Comparison of ENCODE assay signal across 17 cellular contexts in genomic region chr3:64104006-64104405, GRCh38.
DNase-seq lines count a peak whose midpoint lies in the region; ATAC-seq and TF ChIP-seq lines count a peak whose summit lies in the region.
"Had no signal": no experiment of that assay in that cellular context is flagged by ENCODE, and none has a peak within 500 bp of the region (broad histone marks: within the 10 kb centered on the region; RNA-seq: fewer than 3 reads in every experiment).

No MANE protein-coding gene starts in this region.

- H3K9me3 Mint-ChIP-seq in chondrocyte (ENCODE audit: low read depth): no peaks in the 10 kb centered on the region
- H3K9me3 Mint-ChIP-seq: IgD-negative memory B cell had no signal

- DNase-seq in OCI-M1 (lab: John Stamatoyannopoulos, UW) (peak; percentile 13), chondrocyte (ENCODE audit: low spot score) (no peak), mucosa of descending colon (peak in 1 of 3 donors; percentile 41), left ventricle myocardium superior (no peak)
- no peak for DNase-seq in activated T-cell treated with anti-CD3 and anti-CD28 coated beads, Interleukin-2, amount 50 U/mL, for 1 hour
- DNase-seq in stimulated activated CD4-positive, alpha-beta T cell treated with anti-CD3 and anti-CD28 coated beads, Interleukin-4, amount 100 ng/mL, for 1 hour: no peak
- DNase-seq: ACHN, AML-193, Kasumi-1, MM.1S, NCI-H1105 treated with DMSO at 0.1 percent for 48 hours, NCI-H187, NCI-H446 treated with DMSO at 0.1 percent for 48 hours had no signal

- peaks cover 35% of the 10 kb centered on the region for H3K4me1 Mint-ChIP-seq in chondrocyte (ENCODE audit: low read depth)
- H3K4me1 Mint-ChIP-seq: CD14-positive monocyte had no signal

- H3K9me3 ChIP-seq in HEK293 (ENCODE audit: control insufficient read depth, insufficient read depth, low read depth, low read length) (no peaks in the 10 kb centered on the region), mucosa of descending colon (no peaks in the 10 kb centered on the region)

- TF ChIP-seq CTCF in HEK293 (tag by site-specific recombination; IDR thresholded peaks at IDR 0.05) (no peak), chondrocyte (IDR thresholded peaks at IDR 0.05) (no peak), mucosa of descending colon (IDR thresholded peaks at IDR 0.05) (no peak)

- H3K4me3 ChIP-seq in HEK293 (ENCODE audit: low read depth, low read length) (no peak overlapping the region), mucosa of descending colon (no peak overlapping the region)

- H3K36me3 ChIP-seq in HEK293 (ENCODE audit: control insufficient read depth in 2 of 2, insufficient read depth in 1 of 2, low read length in 2 of 2): peaks cover 0 to 3% of the 10 kb centered on the region in 2 experiments; a peak in 1 of 3 replicates
- H3K36me3 ChIP-seq in mucosa of descending colon (ENCODE audit: low read depth): no peaks in the 10 kb centered on the region

- intact Hi-C loops in mucosa of descending colon (cut with DNase I, micrococcal nuclease) (no loop called here), left ventricle myocardium superior (cut with micrococcal nuclease) (no loop called here)

- H3K27ac ChIP-seq in HEK293 (ENCODE audit: extremely low read depth, low read depth, low read length): no peak overlapping the region

- ATAC-seq in mucosa of descending colon (peak; percentile 92), left ventricle myocardium superior (no peak), HG02798 (IDR thresholded peaks at IDR 0.05; ENCODE audit: poor library complexity, unreplicated experiment) (no peak)

- POLR2A ChIA-PET in HEK293 (lab: Yijun Ruan, JAX): no interaction called here

- no peak overlapping the region for H3K4me3 Mint-ChIP-seq in chondrocyte (ENCODE audit: unreplicated experiment)
- H3K4me3 Mint-ChIP-seq: CD14-positive monocyte had no signal

- CTCF ChIA-PET in HEK293 (lab: Yijun Ruan, JAX): interaction anchor here (0.7 kb wide), 1 partner anchor 8 kb away, joined by 3 read pairs; no protein-coding TSS in a partner anchor

- peaks cover 18% of the 10 kb centered on the region for H3K36me3 Mint-ChIP-seq in chondrocyte (ENCODE audit: low read depth)
- H3K36me3 Mint-ChIP-seq: CD14-positive monocyte had no signal

- H3K27ac Mint-ChIP-seq in chondrocyte (ENCODE audit: unreplicated experiment): peak overlapping the region; percentile 9
- H3K27ac Mint-ChIP-seq: CD14-positive monocyte, IgD-negative memory B cell had no signal

- H3K27me3 Mint-ChIP-seq in chondrocyte (ENCODE audit: low read depth): no peaks in the 10 kb centered on the region
- H3K27me3 Mint-ChIP-seq: IgD-negative memory B cell had no signal

- H3K4me1 ChIP-seq in HEK293 (ENCODE audit: control insufficient read depth, insufficient read depth, low read length): no peaks in the 10 kb centered on the region
- peaks cover 5% of the 10 kb centered on the region for H3K4me1 ChIP-seq in mucosa of descending colon (ENCODE audit: low read depth)

TF ChIP-seq in HEK293, 187 proteins besides CTCF, POLR2A, EP300 and RAD21:
- TF ChIP-seq WT1 (tag by site-specific recombination; IDR thresholded peaks at IDR 0.05) (0 out of 2 replicates have a peak, but pooled peaks have one; percentile 11), ZNF274 (IDR thresholded peaks at IDR 0.05; ENCODE audit: low read length) (no peak), ZNF274 (tag by site-specific recombination; IDR thresholded peaks at IDR 0.05; ENCODE audit: borderline replicate concordance) (no peak), SCRT1 (tag by site-specific recombination; IDR thresholded peaks at IDR 0.05; ENCODE audit: borderline replicate concordance) (no peak)
